ENCODE assay signal across 9 cellular contexts in the genomic region with DNA sequence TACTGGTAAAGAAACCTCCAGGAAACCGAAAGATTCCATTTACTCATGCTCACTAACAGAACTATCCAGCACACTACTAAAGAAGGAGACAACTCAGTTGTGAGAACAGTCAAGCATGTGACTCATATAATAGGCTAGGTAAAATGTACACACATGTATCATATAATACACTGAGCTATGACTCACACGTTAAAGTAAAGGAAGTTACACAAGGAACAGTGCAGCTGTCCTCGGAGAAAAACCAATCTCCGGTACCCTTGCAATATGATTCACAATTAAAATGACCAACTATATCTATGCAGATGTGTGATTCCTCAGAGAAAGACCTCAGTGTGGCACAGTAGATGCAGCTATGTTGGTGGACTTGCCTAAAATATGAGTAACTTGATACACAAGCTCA.
DNase-seq lines count a peak whose midpoint lies in the region; ATAC-seq and TF ChIP-seq lines count a peak whose summit lies in the region.
"Had no signal": no experiment of that assay in that cellular context is flagged by ENCODE, and none has a peak within 500 bp of the region (broad histone marks: within the 10 kb centered on the region; RNA-seq: fewer than 3 reads in every experiment).

No MANE protein-coding gene starts in this region.

- peak overlapping the region; percentile 64 for H3K27ac ChIP-seq in fibroblast of lung (ENCODE audit: insufficient read depth, low read length)
- peak overlapping the region in 4 of 5 donors; percentile 17 to 82 (median 68) for H3K27ac ChIP-seq in stomach

- H3K36me3 ChIP-seq in fibroblast of lung (ENCODE audit: control insufficient read depth, insufficient read depth, low read length): no peaks in the 10 kb centered on the region
- H3K36me3 ChIP-seq in stomach: peaks cover 0 to 49% (median 19%) of the 10 kb centered on the region in 4 donors

- H3K27me3 ChIP-seq in fibroblast of lung (ENCODE audit: control insufficient read depth, insufficient read depth, low read length) (no peaks in the 10 kb centered on the region), stomach (no peaks in the 10 kb centered on the region)

- H3K4me1 ChIP-seq in fibroblast of lung (ENCODE audit: control insufficient read depth, extremely low read depth, insufficient read depth, low read length) (no peaks in the 10 kb centered on the region), stomach (peaks cover 0 to 26% (median 4%) of the 10 kb centered on the region in 4 donors)

- H2AFZ ChIP-seq in fibroblast of lung (ENCODE audit: low read length): no peak overlapping the region

- CTCF ChIA-PET in activated naive CD4-positive, alpha-beta T cell treated with anti-CD3 and anti-CD28 coated beads for 36 hours (lab: Charles Lee): no interaction called here

- intact Hi-C loops in activated naive CD4-positive, alpha-beta T cell treated with anti-CD3 and anti-CD28 coated beads for 36 hours (cut with micrococcal nuclease): loop anchor here (1.0 kb wide), 3 partner anchors 30 to 77 kb away; a partner anchor contains a TSS
- intact Hi-C loops in stomach (cut with DNase I; ENCODE audit: low total_unique reads): no loop called here

- peaks cover 8% of the 10 kb centered on the region for H3K36me3 Mint-ChIP-seq in activated naive CD4-positive, alpha-beta T cell treated with anti-CD3 and anti-CD28 coated beads for 36 hours (ENCODE audit: low read depth)
- peaks cover 10 to 36% of the 10 kb centered on the region in 2 donors for H3K36me3 Mint-ChIP-seq in stimulated activated naive B cell treated with anti-CD40 and anti-IgM and Interleukin-4, amounts not matched to agents 10 μg/mL and 1 μg/mL and 100 μg/mL, for 72 hours

- no peak for TF ChIP-seq EP300 in stomach (IDR thresholded peaks at IDR 0.05)

- H3K9ac ChIP-seq in fibroblast of lung (ENCODE audit: insufficient read depth, low read length): no peak overlapping the region

- no peak for TF ChIP-seq CTCF in fibroblast of lung (conservative IDR thresholded peaks at IDR 0.05 in 1 of 2, IDR thresholded peaks at IDR 0.05 in 1 of 2; ENCODE audit: low read depth in 1 of 2, low read length in 2 of 2)
- TF ChIP-seq CTCF in stomach (IDR thresholded peaks at IDR 0.05): no peak

- no peaks in the 10 kb centered on the region for H3K27me3 Mint-ChIP-seq in activated naive CD4-positive, alpha-beta T cell treated with anti-CD3 and anti-CD28 coated beads for 36 hours (ENCODE audit: low read depth)
- no peaks in the 10 kb centered on the region for H3K27me3 Mint-ChIP-seq in stimulated activated naive B cell treated with anti-CD40 and anti-IgM and Interleukin-4, amounts not matched to agents 10 μg/mL and 1 μg/mL and 100 μg/mL, for 72 hours

- DNase-seq in activated naive CD4-positive, alpha-beta T cell treated with anti-CD3 and anti-CD28 coated beads for 36 hours: peak; percentile 16
- no peak for DNase-seq in activated naive CD4-positive, alpha-beta T cell treated with anti-CD3 and anti-CD28 coated beads, Interleukin-2, amount 50 U/mL, for 16 hours
- DNase-seq in RKO (ENCODE audit: low spot score) (peak; percentile 100), fibroblast of lung (ENCODE audit: low read depth in 2 of 2) (peak; percentile 96), stomach (no peak), NCI-H187 treated with DMSO at 0.1 percent for 48 hours (lab: John Stamatoyannopoulos, UW) (no peak), islet precursor cell (no peak)
- no peak for DNase-seq in stimulated activated naive B cell treated with anti-CD40 and anti-IgM and Interleukin-4, amounts not matched to agents 10 μg/mL and 1 μg/mL and 100 μg/mL, for 72 hours
- DNase-seq: DND-41 had no signal

- H3K4me3 Mint-ChIP-seq in activated naive CD4-positive, alpha-beta T cell treated with anti-CD3 and anti-CD28 coated beads for 36 hours: no peak overlapping the region
- no peak overlapping the region for H3K4me3 Mint-ChIP-seq in stimulated activated naive B cell treated with anti-CD40 and anti-IgM and Interleukin-4, amounts not matched to agents 10 μg/mL and 1 μg/mL and 100 μg/mL, for 72 hours

- no peak for TF ChIP-seq POLR2A in stomach (IDR thresholded peaks at IDR 0.05)

- peaks cover 10% of the 10 kb centered on the region for H3K4me1 Mint-ChIP-seq in activated naive CD4-positive, alpha-beta T cell treated with anti-CD3 and anti-CD28 coated beads for 36 hours (ENCODE audit: low read depth)
- no peaks in the 10 kb centered on the region for H3K4me1 Mint-ChIP-seq in stimulated activated naive B cell treated with anti-CD40 and anti-IgM and Interleukin-4, amounts not matched to agents 10 μg/mL and 1 μg/mL and 100 μg/mL, for 72 hours

- peak overlapping the region; percentile 40 for H3K27ac Mint-ChIP-seq in activated naive CD4-positive, alpha-beta T cell treated with anti-CD3 and anti-CD28 coated beads for 36 hours
- H3K27ac Mint-ChIP-seq in stimulated activated naive B cell treated with anti-CD40 and anti-IgM and Interleukin-4, amounts not matched to agents 10 μg/mL and 1 μg/mL and 100 μg/mL, for 72 hours: no peak overlapping the region

- H3K9me3 ChIP-seq in fibroblast of lung (ENCODE audit: control insufficient read depth, insufficient read depth, low read depth, low read length): no peaks in the 10 kb centered on the region
- no peaks in the 10 kb centered on the region for H3K9me3 ChIP-seq in stomach

- no peak for ATAC-seq in stimulated activated naive B cell treated with anti-CD40 and anti-IgM and Interleukin-4, amounts not matched to agents 10 μg/mL and 1 μg/mL and 100 μg/mL, for 72 hours (replicated peaks)

- H3K4me2 ChIP-seq in fibroblast of lung (ENCODE audit: extremely low read depth, insufficient read depth, low read length): peak overlapping the region; percentile 76

- no peaks in the 10 kb centered on the region for H3K9me3 Mint-ChIP-seq in activated naive CD4-positive, alpha-beta T cell treated with anti-CD3 and anti-CD28 coated beads for 36 hours
- no peaks in the 10 kb centered on the region for H3K9me3 Mint-ChIP-seq in stimulated activated naive B cell treated with anti-CD40 and anti-IgM and Interleukin-4, amounts not matched to agents 10 μg/mL and 1 μg/mL and 100 μg/mL, for 72 hours

- H3K4me3 ChIP-seq in fibroblast of lung (replicated peaks in 1 of 4; ENCODE audit: control extremely low read depth in 1 of 4, insufficient read depth in 1 of 4, low read depth in 3 of 4, low read length in 4 of 4) (peak overlapping the region in 2 of 4 experiments; percentile 29 to 34), stomach (no peak overlapping the region)

- no peaks in the 10 kb centered on the region for H3K79me2 ChIP-seq in fibroblast of lung (ENCODE audit: control insufficient read depth, insufficient read depth, low read length)

- no peaks in the 10 kb centered on the region for H4K20me1 ChIP-seq in fibroblast of lung (ENCODE audit: control insufficient read depth, extremely low read depth, insufficient read depth, low read length)

- 41 to 52% (median 48%) methylated on average over 4 of the region's 4 CpGs for WGBS in stomach, 5 donors

Comparison
In these comparisons a context has a peak if more than half of its experiments do, and no peak if none do; other contexts are left out.
1. DNase-seq: peak in activated naive CD4-positive, alpha-beta T cell treated with anti-CD3 and anti-CD28 coated beads for 36 hours (single experiment), RKO (single experiment) and fibroblast of lung (2 of 2); none in activated naive CD4-positive, alpha-beta T cell treated with anti-CD3 and anti-CD28 coated beads, Interleukin-2, amount 50 U/mL, for 16 hours (single experiment), stomach (single experiment), NCI-H187 treated with DMSO at 0.1 percent for 48 hours (single experiment), islet precursor cell (single experiment) and stimulated activated naive B cell treated with anti-CD40 and anti-IgM and Interleukin-4, amounts not matched to agents 10 μg/mL and 1 μg/mL and 100 μg/mL, for 72 hours (single experiment).